In genomic region chr21:36260030-36260787, GRCh38 we compare ENCODE assay signal across 8 cellular contexts. TPM values are rescaled to one million over a fixed set of nuclear protein-coding genes. Genes with fewer than 3 reads are reported as not detected.
DNase-seq lines count a peak whose midpoint lies in the region; ATAC-seq, FAIRE-seq and TF ChIP-seq lines count a peak whose summit lies in the region.

No MANE protein-coding gene starts in this region.

- H3K36me3 Mint-ChIP-seq in natural killer cell treated with Interleukin-12 subunit alpha and Interleukin-12 subunit beta and Interleukin-15 and Interleukin-18, amount 100 ng/mL, for 72 hours = no peaks in the 10 kb centered on the region

- no peaks in the 10 kb centered on the region for H3K9me3 Mint-ChIP-seq in natural killer cell treated with Interleukin-12 subunit alpha and Interleukin-12 subunit beta and Interleukin-15 and Interleukin-18, amount 100 ng/mL, for 72 hours

- peak overlapping the region; percentile 85 for H3K4me3 Mint-ChIP-seq in natural killer cell treated with Interleukin-12 subunit alpha and Interleukin-12 subunit beta and Interleukin-15 and Interleukin-18, amount 100 ng/mL, for 72 hours

- no peaks in the 10 kb centered on the region for H3K27me3 Mint-ChIP-seq in natural killer cell treated with Interleukin-12 subunit alpha and Interleukin-12 subunit beta and Interleukin-15 and Interleukin-18, amount 100 ng/mL, for 72 hours

- CTCF ChIA-PET in HEK293T (lab: Yijun Ruan, JAX) = interaction anchor here (0.6 to 0.8 kb wide), 7 partner anchors 13 to 124 kb away, joined by 3 read pairs; no protein-coding TSS in a partner anchor

- peak overlapping the region; percentile 87 to 98 for H3K27ac Mint-ChIP-seq in natural killer cell treated with Interleukin-12 subunit alpha and Interleukin-12 subunit beta and Interleukin-15 and Interleukin-18, amount 100 ng/mL, for 72 hours

- H3K4me1 Mint-ChIP-seq in natural killer cell treated with Interleukin-12 subunit alpha and Interleukin-12 subunit beta and Interleukin-15 and Interleukin-18, amount 100 ng/mL, for 72 hours (ENCODE audit: low read depth in 2 of 2) = peaks cover 13% of the 10 kb centered on the region in 2 donors

- peak; percentile 75 to 83 for ATAC-seq in natural killer cell treated with Interleukin-12 subunit alpha and Interleukin-12 subunit beta and Interleukin-15 and Interleukin-18, amount 100 ng/mL, for 72 hours
- ATAC-seq in HG03457 (IDR thresholded peaks at IDR 0.05; ENCODE audit: unreplicated experiment) = no peak

- no peak for FAIRE-seq in urothelium cell line (lab: Jason Lieb, UNC)

- DNase-seq in DMS53 (lab: John Stamatoyannopoulos, UW) (peak; percentile 68), HEK293T (ENCODE audit: extremely low spot score) (peak; percentile 72), NCI-H82 (lab: John Stamatoyannopoulos, UW) (peak; percentile 60), activated T-cell treated with anti-CD3 and anti-CD28 coated beads for 4 hours (peak; percentile 36), fibroblast of gingiva (ENCODE audit: low read depth) (peak; percentile 58), urothelium cell line (ENCODE audit: low spot score) (peak; percentile 30)
- DNase-seq in natural killer cell treated with Interleukin-12 subunit alpha and Interleukin-12 subunit beta and Interleukin-15 and Interleukin-18, amount 100 ng/mL, for 72 hours (ENCODE audit: low spot score) = no peak

- POLR2A ChIA-PET in HEK293T (lab: Yijun Ruan, JAX) = no interaction called here

TF ChIP-seq in HEK293T, 16 proteins besides CTCF, POLR2A, EP300 and RAD21:
- no peak for TF ChIP-seq ZNF384 (IDR thresholded peaks at IDR 0.05)
- 0 out of 2 replicates have a peak, but pooled peaks have one; percentile 32 for TF ChIP-seq L3MBTL2 (conservative IDR thresholded peaks at IDR 0.05)

RNA-seq across cellular contexts. Expression of gene MORC3, which starts 59.8 kb away (rescaled TPM):
- 10 to 100 TPM; 26.8 to 28.7 TPM for total RNA-seq in natural killer cell treated with Interleukin-12 subunit alpha and Interleukin-12 subunit beta and Interleukin-15 and Interleukin-18, amount 100 ng/mL, for 72 hours
